ENCODE assay signal across 18 cellular contexts in genomic region chr12:54997914-54998507, GRCh38. TPM values are rescaled to one million over a fixed set of nuclear protein-coding genes. Genes with fewer than 3 reads are reported as not detected.
DNase-seq lines count a peak whose midpoint lies in the region; ATAC-seq and TF ChIP-seq lines count a peak whose summit lies in the region.
"Had no signal": no experiment of that assay in that cellular context is flagged by ENCODE, and none has a peak within 500 bp of the region (broad histone marks: within the 10 kb centered on the region; RNA-seq: fewer than 3 reads in every experiment).

No MANE protein-coding gene starts in this region.

- no peaks in the 10 kb centered on the region for H3K9me3 ChIP-seq in esophagus muscularis mucosa

- TF ChIP-seq EP300 in esophagus muscularis mucosa (IDR thresholded peaks at IDR 0.05): no peak

- H3K4me1 ChIP-seq in esophagus muscularis mucosa: no peaks in the 10 kb centered on the region

- peaks cover 0 to 6% (median 0%) of the 10 kb centered on the region in 4 donors for H3K27me3 ChIP-seq in esophagus muscularis mucosa
- H3K27me3 ChIP-seq: BLaER1 treated with 17β-estradiol and CSF1 and Interleukin-3, amounts not matched to agents 10 nM and 100 nM had no signal

- ATAC-seq in GM18505 (IDR thresholded peaks at IDR 0.05; ENCODE audit: unreplicated experiment) (no peak), GM19397 (IDR thresholded peaks at IDR 0.05; ENCODE audit: unreplicated experiment) (no peak), GM19467 (IDR thresholded peaks at IDR 0.05; ENCODE audit: unreplicated experiment) (no peak)
- ATAC-seq: PC-3 had no signal

- DNase-seq in NCI-H1417 (lab: John Stamatoyannopoulos, UW) (peak in 2 of 3 experiments; percentile 33 to 69), NCI-H1417 treated with DMSO at 0.1 percent for 48 hours (lab: John Stamatoyannopoulos, UW) (no peak), NCI-H748 (lab: John Stamatoyannopoulos, UW; ENCODE audit: unreplicated experiment) (peak; percentile 83), esophagus muscularis mucosa (ENCODE audit: extremely low spot score) (peak; percentile 62), C1 segment of cervical spinal cord (lab: John Stamatoyannopoulos, UW) (no peak)
- DNase-seq: DMS 273 treated with DMSO at 0.1 percent for 48 hours, KG1, NCI-H1436, NCI-H2081, PC-3 had no signal

- no peaks in the 10 kb centered on the region for H3K36me3 ChIP-seq in esophagus muscularis mucosa
- H3K36me3 ChIP-seq: BLaER1 treated with 17β-estradiol and CSF1 and Interleukin-3, amounts not matched to agents 10 nM and 100 nM had no signal

- intact Hi-C loops in esophagus muscularis mucosa (cut with DNase I): no loop called here

- 66% methylated on average over 4 of the region's 4 CpGs for WGBS in esophagus muscularis mucosa

- TF ChIP-seq POLR2A in esophagus muscularis mucosa (IDR thresholded peaks at IDR 0.05; ENCODE audit: low read depth): no peak
- TF ChIP-seq POLR2A in GM18505 (IDR thresholded peaks at IDR 0.05; ENCODE audit: borderline replicate concordance, extremely low read depth, insufficient read depth, insufficient read length): no peak

- H3K27ac ChIP-seq in esophagus muscularis mucosa (replicated peaks in 1 of 4): no peak overlapping the region
- H3K27ac ChIP-seq: BLaER1 treated with 17β-estradiol and CSF1 and Interleukin-3, amounts not matched to agents 10 nM and 100 nM; HL-60 had no signal

- no peak for TF ChIP-seq CTCF in esophagus muscularis mucosa (IDR thresholded peaks at IDR 0.05)

- H3K4me3 ChIP-seq in esophagus muscularis mucosa: no peak overlapping the region

RNA-seq across cellular contexts. Expression of gene TESPA1, which starts 13.4 kb away (rescaled TPM):
- 1 to 10 TPM; 1.1 to 4.6 (median 2.6) TPM for total RNA-seq in esophagus muscularis mucosa
- total RNA-seq: A172, PC-3, SK-MEL-5 had no signal

RNA-seq across cellular contexts. Expression of gene NEUROD4, which starts 21.8 kb away (rescaled TPM):
- not detected for total RNA-seq in esophagus muscularis mucosa
- total RNA-seq: A172, M059J, PC-3, SK-MEL-5 had no signal

Comparison
In these comparisons a context has a peak if more than half of its experiments do, and no peak if none do; other contexts are left out.
1. DNase-seq: peak in NCI-H1417 (2 of 3), NCI-H748 (single experiment) and esophagus muscularis mucosa (single experiment); none in NCI-H1417 treated with DMSO at 0.1 percent for 48 hours (single experiment) and C1 segment of cervical spinal cord (0 of 14).